4 cellular contexts compared by ENCODE assay signal in the genomic region with DNA sequence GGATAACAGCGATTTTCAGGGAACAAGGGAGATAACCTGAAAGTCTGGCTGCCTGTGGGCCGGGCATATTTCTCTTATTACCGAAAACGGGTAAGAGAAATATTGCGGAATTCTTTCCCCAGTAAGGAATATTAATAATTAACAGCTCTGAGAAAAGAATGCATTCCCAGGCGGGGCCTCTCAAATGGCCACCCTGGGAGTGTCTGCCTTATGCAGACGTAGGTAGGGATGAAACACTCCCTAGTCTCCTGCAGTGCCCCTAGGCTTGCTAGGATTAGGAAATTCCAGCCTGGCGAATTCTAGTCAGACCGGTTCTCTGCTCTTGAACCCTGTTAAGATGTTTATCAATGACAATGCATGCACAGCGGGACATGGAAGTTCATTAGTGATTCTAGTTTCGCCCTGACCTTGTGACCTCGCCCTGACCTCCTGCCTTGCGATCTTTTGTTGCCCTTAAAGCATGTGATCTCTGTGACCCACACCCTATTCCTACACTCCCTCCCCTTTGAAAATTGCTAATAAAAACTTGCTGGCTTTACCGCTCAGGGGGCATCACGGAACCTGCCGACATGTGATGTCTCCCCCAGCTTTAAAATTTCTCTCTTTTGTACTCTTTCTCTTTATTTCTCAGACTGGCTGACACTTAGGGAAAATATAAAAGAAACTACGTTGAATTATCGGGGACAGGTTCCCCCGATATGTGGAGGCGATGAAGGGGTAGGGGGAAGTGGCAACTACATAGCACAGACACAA.
TF ChIP-seq lines count a peak whose summit lies in the region.

No MANE protein-coding gene starts in this region.

TF ChIP-seq in A549, 52 proteins besides CTCF, POLR2A, EP300 and RAD21 (continues in another document):
- TF ChIP-seq HES2 (IDR thresholded peaks at IDR 0.05): peak; percentile 71; the same call in 1 of the 2 replicates
- TF ChIP-seq FOSB (CRISPR knock-in tag; IDR thresholded peaks at IDR 0.05): peak; percentile 23; the same call in 1 of the 2 replicates
- peak; percentile 74 for TF ChIP-seq USF2 (IDR thresholded peaks at IDR 0.05)
- TF ChIP-seq, protein P1, sequence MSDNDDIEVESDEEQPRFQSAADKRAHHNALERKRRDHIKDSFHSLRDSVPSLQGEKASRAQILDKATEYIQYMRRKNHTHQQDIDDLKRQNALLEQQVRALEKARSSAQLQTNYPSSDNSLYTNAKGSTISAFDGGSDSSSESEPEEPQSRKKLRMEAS (IDR thresholded peaks at IDR 0.05): peak; percentile 92
- TF ChIP-seq ZNF302 (CRISPR knock-in tag; IDR thresholded peaks at IDR 0.05): peak; percentile 77; the same call in 1 of the 2 replicates
- peak; percentile 95; the same call in 2 of the 3 replicates for TF ChIP-seq BCL3 (IDR thresholded peaks at IDR 0.05)
- TF ChIP-seq FOSL2 (IDR thresholded peaks at IDR 0.05): peak; percentile 69
- TF ChIP-seq FOSL2 (CRISPR knock-in tag; IDR thresholded peaks at IDR 0.05): peak; percentile 79
- TF ChIP-seq ESRRA (IDR thresholded peaks at IDR 0.05; ENCODE audit: borderline replicate concordance, low read length): 0 out of 2 replicates have a peak, but pooled peaks have one; percentile 23
- TF ChIP-seq PBX3 (IDR thresholded peaks at IDR 0.05): peak; percentile 81

TF ChIP-seq in GM23338, 12 proteins besides CTCF, POLR2A, EP300 and RAD21:
- TF ChIP-seq CREB1 (CRISPR knock-in tag; IDR thresholded peaks at IDR 0.05; ENCODE audit: low read depth): peak; percentile 55; the same call in 1 of the 2 replicates

TF ChIP-seq in Ishikawa, 13 proteins besides CTCF, POLR2A, EP300 and RAD21:
- TF ChIP-seq YY1 (IDR thresholded peaks at IDR 0.05; ENCODE audit: low read depth): 0 out of 2 replicates have a peak, but pooled peaks have one; percentile 17
- TF ChIP-seq FOXM1 (IDR thresholded peaks at IDR 0.05; ENCODE audit: borderline replicate concordance, low read depth): 0 out of 2 replicates have a peak, but pooled peaks have one; percentile 54
- peak; percentile 62; the same call in 1 of the 2 replicates for TF ChIP-seq TCF12 (IDR thresholded peaks at IDR 0.05; ENCODE audit: low read depth)
- peak; percentile 65; the same call in 1 of the 2 replicates for TF ChIP-seq CEBPB (IDR thresholded peaks at IDR 0.05)
- TF ChIP-seq, protein P1 (IDR thresholded peaks at IDR 0.05): 0 out of 2 replicates have a peak, but pooled peaks have one; percentile 29
- peak; percentile 71 for TF ChIP-seq TEAD4 (IDR thresholded peaks at IDR 0.05)
- TF ChIP-seq, protein P2, sequence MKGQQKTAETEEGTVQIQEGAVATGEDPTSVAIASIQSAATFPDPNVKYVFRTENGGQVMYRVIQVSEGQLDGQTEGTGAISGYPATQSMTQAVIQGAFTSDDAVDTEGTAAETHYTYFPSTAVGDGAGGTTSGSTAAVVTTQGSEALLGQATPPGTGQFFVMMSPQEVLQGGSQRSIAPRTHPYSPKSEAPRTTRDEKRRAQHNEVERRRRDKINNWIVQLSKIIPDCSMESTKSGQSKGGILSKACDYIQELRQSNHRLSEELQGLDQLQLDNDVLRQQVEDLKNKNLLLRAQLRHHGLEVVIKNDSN (IDR thresholded peaks at IDR 0.05): 0 out of 2 replicates have a peak, but pooled peaks have one; percentile 3
TF ChIP-seq in Ishikawa: peak in this region for 7; not testable (repeated sequence) for 6.

TF ChIP-seq in H1, 55 proteins besides CTCF, POLR2A, EP300 and RAD21:
- peak; percentile 33; the same call in 1 of the 2 replicates for TF ChIP-seq CEBPB (IDR thresholded peaks at IDR 0.05; ENCODE audit: low read depth, low read length)
- TF ChIP-seq BCL11A (IDR thresholded peaks at IDR 0.05; ENCODE audit: low read depth in 2 of 2, low read length in 2 of 2): peak; percentile 73 to 98
- TF ChIP-seq ATF2 (IDR thresholded peaks at IDR 0.05; ENCODE audit: low read length): peak; percentile 84
- TF ChIP-seq RXRA (IDR thresholded peaks at IDR 0.05; ENCODE audit: insufficient read depth, low read depth, low read length): peak; percentile 98
- TF ChIP-seq POU5F1 (IDR thresholded peaks at IDR 0.05; ENCODE audit: low read depth, low read length): 0 out of 2 replicates have a peak, but pooled peaks have one; percentile 37
- TF ChIP-seq TEAD4 (IDR thresholded peaks at IDR 0.05; ENCODE audit: low read depth, low read length): peak; percentile 88
- peak; percentile 88 for TF ChIP-seq SP1 (IDR thresholded peaks at IDR 0.05; ENCODE audit: low read depth, low read length)
- TF ChIP-seq NANOG (IDR thresholded peaks at IDR 0.05; ENCODE audit: insufficient read depth, low read depth, low read length, poor library complexity, severe bottlenecking): peak; percentile 22
- TF ChIP-seq TCF12 (IDR thresholded peaks at IDR 0.05; ENCODE audit: low read depth, low read length): peak; percentile 25; the same call in 1 of the 2 replicates
- TF ChIP-seq ASH2L (IDR thresholded peaks at IDR 0.05; ENCODE audit: low read length): peak; percentile 79
